In genomic region chr12:69698769-69699540, GRCh38 we compare ENCODE assay signal across 15 cellular contexts. TPM values are rescaled to one million over a fixed set of nuclear protein-coding genes. Genes with fewer than 3 reads are reported as not detected.
DNase-seq lines count a peak whose midpoint lies in the region; ATAC-seq, FAIRE-seq and TF ChIP-seq lines count a peak whose summit lies in the region.
"Had no signal": no experiment of that assay in that cellular context is flagged by ENCODE, and none has a peak within 500 bp of the region (broad histone marks: within the 10 kb centered on the region; RNA-seq: fewer than 3 reads in every experiment).

Gene BEST3, minus strand, starts transcription at chr12:69699303. Its CDS starts 1,505 bp downstream, at chr12:69697798.

- H3K9me3 Mint-ChIP-seq in activated naive CD4-positive, alpha-beta T cell treated with anti-CD3 and anti-CD28 coated beads for 36 hours: no peaks in the 10 kb centered on the region
- H3K9me3 Mint-ChIP-seq: central memory CD8-positive, alpha-beta T cell had no signal

- no peak within 1 kb of the TSS for H3K9ac ChIP-seq in keratinocyte (ENCODE audit: control insufficient read depth, extremely low read depth, insufficient read depth, low read length)

- H3K27me3 ChIP-seq in keratinocyte (ENCODE audit: control insufficient read depth, extremely low read depth, insufficient read depth, low read length): no peaks in the 10 kb centered on the region

- H3K4me1 Mint-ChIP-seq in activated naive CD4-positive, alpha-beta T cell treated with anti-CD3 and anti-CD28 coated beads for 36 hours (ENCODE audit: low read depth): no peaks in the 10 kb centered on the region
- H3K4me1 Mint-ChIP-seq: central memory CD8-positive, alpha-beta T cell; memory B cell had no signal

- H3K9me1 ChIP-seq in keratinocyte (ENCODE audit: control insufficient read depth, extremely low read depth, insufficient read depth, low read length): no peaks in the 10 kb centered on the region

- peaks cover 7% of the 10 kb centered on the region for H3K4me1 ChIP-seq in keratinocyte (ENCODE audit: control insufficient read depth, extremely low read depth, insufficient read depth, low read length)

- dilution Hi-C loops in keratinocyte (cut with MboI; ENCODE audit: extremely low pct_ligation_motif_present, low sequenced_read_pairs): no loop called here

- no peaks in the 10 kb centered on the region for H3K79me2 ChIP-seq in keratinocyte (ENCODE audit: control insufficient read depth, insufficient read depth, low read length)

- peaks cover 2% of the 10 kb centered on the region for H3K27me3 Mint-ChIP-seq in activated naive CD4-positive, alpha-beta T cell treated with anti-CD3 and anti-CD28 coated beads for 36 hours (ENCODE audit: low read depth)

- no peak for FAIRE-seq in keratinocyte (lab: Jason Lieb, UNC)

- intact Hi-C loops in activated naive CD4-positive, alpha-beta T cell treated with anti-CD3 and anti-CD28 coated beads for 36 hours (cut with micrococcal nuclease): no loop called here

- peak within 1 kb of the TSS in 2 of 3 experiments; percentile 14 to 37 for H3K4me3 ChIP-seq in keratinocyte (ENCODE audit: control insufficient read depth in 2 of 3, extremely low read depth in 1 of 3, insufficient read depth in 2 of 3, low read depth in 1 of 3, low read length in 3 of 3)

- no peak within 1 kb of the TSS for H3K4me3 Mint-ChIP-seq in activated naive CD4-positive, alpha-beta T cell treated with anti-CD3 and anti-CD28 coated beads for 36 hours
- H3K4me3 Mint-ChIP-seq: activated CD8-positive, alpha-beta T cell treated with anti-CD3 and anti-CD28 coated beads, Interleukin-2, amount 10 ng/mL, durations not matched to agents 7 days and 5 days; central memory CD8-positive, alpha-beta T cell; memory B cell had no signal

- CTCF ChIA-PET in activated naive CD4-positive, alpha-beta T cell treated with anti-CD3 and anti-CD28 coated beads for 36 hours (lab: Charles Lee): interaction anchor here (0.7 kb wide), 1 partner anchor 686 kb away, joined by 3 read pairs; no protein-coding TSS in a partner anchor

- peak within 1 kb of the TSS; percentile 74 for H2AFZ ChIP-seq in keratinocyte (ENCODE audit: control insufficient read depth, low read length)

- peak within 1 kb of the TSS; percentile 59 for H3K4me2 ChIP-seq in keratinocyte (ENCODE audit: control insufficient read depth, extremely low read depth, insufficient read depth, low read depth, low read length)

- no peak within 1 kb of the TSS for H3K27ac ChIP-seq in keratinocyte (ENCODE audit: control insufficient read depth, insufficient read depth, low read length)

- no peaks in the 10 kb centered on the region for H3K9me3 ChIP-seq in keratinocyte (ENCODE audit: control insufficient read depth, low read depth, low read length)

- DNase-seq in DMS153 (lab: John Stamatoyannopoulos, UW) (peak; percentile 95), NCI-H1417 treated with DMSO at 0.1 percent for 48 hours (lab: John Stamatoyannopoulos, UW) (peak; percentile 99), NCI-H446 (lab: John Stamatoyannopoulos, UW) (peak; percentile 47 to 79), keratinocyte (ENCODE audit: low read depth, low spot score) (no peak), AML-193 (lab: John Stamatoyannopoulos, UW) (no peak), foreskin melanocyte (no peak)
- no peak for DNase-seq in activated naive CD4-positive, alpha-beta T cell treated with anti-CD3 and anti-CD28 coated beads for 36 hours
- DNase-seq: activated CD8-positive, alpha-beta T cell treated with anti-CD3 and anti-CD28 coated beads, Interleukin-2, amount 10 ng/mL, durations not matched to agents 7 days and 5 days; activated naive CD4-positive, alpha-beta T cell treated with Interleukin-2 at 50 U/mL for 16 hours; stimulated activated CD4-positive, alpha-beta T cell treated with anti-CD3 and anti-CD28 coated beads, Interleukin-2, amount 100 ng/mL, for 48 hours; stimulated activated naive CD4-positive, alpha-beta T cell; T1000 had no signal

- no peaks in the 10 kb centered on the region for H4K20me1 ChIP-seq in keratinocyte (ENCODE audit: control insufficient read depth, extremely low read depth, insufficient read depth, low read length)

- no peak for TF ChIP-seq CTCF in keratinocyte (optimal IDR thresholded peaks at IDR 0.05 in 1 of 3, IDR thresholded peaks at IDR 0.05 in 1 of 3, conservative IDR thresholded peaks at IDR 0.05 in 1 of 3; ENCODE audit: extremely low read depth in 1 of 3, insufficient read depth in 2 of 3, low read length in 3 of 3)

- ATAC-seq in HG03135 (IDR thresholded peaks at IDR 0.05; ENCODE audit: unreplicated experiment): no peak
- ATAC-seq: activated CD8-positive, alpha-beta T cell treated with anti-CD3 and anti-CD28 coated beads, Interleukin-2, amount 10 ng/mL, durations not matched to agents 7 days and 5 days had no signal

- no peaks in the 10 kb centered on the region for H3K36me3 ChIP-seq in keratinocyte (ENCODE audit: control insufficient read depth in 2 of 2, extremely low read depth in 1 of 2, insufficient read depth in 2 of 2, low read length in 2 of 2)

- no peak within 1 kb of the TSS for H3K27ac Mint-ChIP-seq in activated naive CD4-positive, alpha-beta T cell treated with anti-CD3 and anti-CD28 coated beads for 36 hours
- H3K27ac Mint-ChIP-seq: activated CD8-positive, alpha-beta T cell treated with anti-CD3 and anti-CD28 coated beads, Interleukin-2, amount 10 ng/mL, durations not matched to agents 7 days and 5 days; memory B cell had no signal

- no peaks in the 10 kb centered on the region for H3K36me3 Mint-ChIP-seq in activated naive CD4-positive, alpha-beta T cell treated with anti-CD3 and anti-CD28 coated beads for 36 hours (ENCODE audit: low read depth)
- H3K36me3 Mint-ChIP-seq: memory B cell had no signal

RNA-seq across cellular contexts. Expression of gene BEST3, which starts in this region (rescaled TPM):
- polyA plus RNA-seq in keratinocyte: 0.03 to 0.07 TPM (median 0.06 TPM) in 3 replicates
- not detected for polyA plus RNA-seq in keratinocyte (2011; ENCODE audit: low read depth)
- 0.06 and 0.21 TPM in 2 replicates for polyA plus RNA-seq in keratinocyte (2011; cell fraction: cytosol; rRNA removed)
- polyA plus RNA-seq in keratinocyte (2011; cell fraction: nucleus; rRNA removed): 0.04 and 0.05 TPM in 2 replicates
- polyA plus RNA-seq in keratinocyte (2012; ENCODE audit: low replicate concordance): 0.07 and 0.08 TPM in 2 replicates
- 0.30 TPM in 1 of 3 replicates, not detected in the others for polyA minus RNA-seq in keratinocyte
- not detected for polyA minus RNA-seq in keratinocyte (2011; cell fraction: cytosol; rRNA and poly(A)+ RNA removed)
- not detected in 2 replicates for polyA minus RNA-seq in keratinocyte (2011; cell fraction: nucleus; rRNA and poly(A)+ RNA removed)
- not detected for total RNA-seq in activated naive CD4-positive, alpha-beta T cell treated with anti-CD3 and anti-CD28 coated beads for 36 hours
- total RNA-seq: activated CD8-positive, alpha-beta T cell treated with anti-CD3 and anti-CD28 coated beads, Interleukin-2, amount 10 ng/mL, durations not matched to agents 7 days and 5 days had no signal

Comparison
In these comparisons a context has a peak if more than half of its experiments do, and no peak if none do; other contexts are left out.
1. DNase-seq: peak in DMS153 (single experiment), NCI-H1417 treated with DMSO at 0.1 percent for 48 hours (single experiment) and NCI-H446 (2 of 2); none in keratinocyte (single experiment), AML-193 (0 of 2), activated naive CD4-positive, alpha-beta T cell treated with anti-CD3 and anti-CD28 coated beads for 36 hours (single experiment) and foreskin melanocyte (single experiment).